In genomic region chr7:100655908-100656674, GRCh38 we compare ENCODE assay signal across 1 cellular context.
TF ChIP-seq lines count a peak whose summit lies in the region.

Gene ACTL6B, minus strand, starts transcription at chr7:100656448. Its CDS starts 94 bp downstream, at chr7:100656354.

TF ChIP-seq in K562, 482 proteins besides CTCF, POLR2A, EP300 and RAD21 (continued from another document and continues in another):
- peak; percentile 98 for TF ChIP-seq ATF6 (CRISPR knock-in tag; IDR thresholded peaks at IDR 0.05)
- no peak for TF ChIP-seq CBX2 (IDR thresholded peaks at IDR 0.05; ENCODE audit: insufficient read depth, low read length, poor library complexity, severe bottlenecking)
- TF ChIP-seq CBX1 (IDR thresholded peaks at IDR 0.05; ENCODE audit: low read depth), result no peak
- TF ChIP-seq THRB (CRISPR knock-in tag; conservative IDR thresholded peaks at IDR 0.05), result no peak
- no peak for TF ChIP-seq TSC22D4 (tag; IDR thresholded peaks at IDR 0.05)
- TF ChIP-seq ZC3H4 (CRISPR knock-in tag; IDR thresholded peaks at IDR 0.05; ENCODE audit: borderline replicate concordance), result peak; percentile 32; the same call in 1 of the 2 replicates
- no peak; the same call in 1 of the 2 replicates for TF ChIP-seq ZNF143 (CRISPR knock-in tag; IDR thresholded peaks at IDR 0.05)
- no peak for TF ChIP-seq ZNF280A (IDR thresholded peaks at IDR 0.05; ENCODE audit: low read depth, partially characterized antibody)
- TF ChIP-seq NKRF (IDR thresholded peaks at IDR 0.05; ENCODE audit: borderline replicate concordance), result no peak
- 0 out of 4 replicates have a peak, but pooled peaks have one; percentile 10 to 32 for TF ChIP-seq ZNF639 (CRISPR knock-in tag; conservative IDR thresholded peaks at IDR 0.05 in 1 of 2, IDR thresholded peaks at IDR 0.05 in 1 of 2)
- peak; percentile 66; the same call in 1 of the 2 replicates for TF ChIP-seq MAX (CRISPR knock-in tag; IDR thresholded peaks at IDR 0.05)
- TF ChIP-seq ZNF717 (CRISPR knock-in tag; IDR thresholded peaks at IDR 0.05), result no peak
- no peak for TF ChIP-seq PHTF2 (CRISPR knock-in tag; IDR thresholded peaks at IDR 0.05)
- no peak for TF ChIP-seq ZNF57 (CRISPR knock-in tag; IDR thresholded peaks at IDR 0.05)
- no peak for TF ChIP-seq MITF (IDR thresholded peaks at IDR 0.05)
- no peak; the same call in 1 of the 2 replicates for TF ChIP-seq TCF3 (CRISPR knock-in tag; IDR thresholded peaks at IDR 0.05)
- TF ChIP-seq THRA (IDR thresholded peaks at IDR 0.05), result no peak
- no peak for TF ChIP-seq ZNF133 (CRISPR knock-in tag; IDR thresholded peaks at IDR 0.05)
- no peak for TF ChIP-seq ATF4 (CRISPR knock-in tag; IDR thresholded peaks at IDR 0.05)
- TF ChIP-seq FOXA1 (IDR thresholded peaks at IDR 0.05; ENCODE audit: borderline replicate concordance), result no peak
- TF ChIP-seq PATZ1 (CRISPR knock-in tag; IDR thresholded peaks at IDR 0.05; ENCODE audit: borderline replicate concordance), result no peak
- no peak for TF ChIP-seq CBFA2T2 (conservative IDR thresholded peaks at IDR 0.05)
- no peak for TF ChIP-seq STAT5A (IDR thresholded peaks at IDR 0.05; ENCODE audit: borderline replicate concordance, low read length)
- no peak; the same call in 1 of the 2 replicates for TF ChIP-seq STAG1 (CRISPR knock-in tag; IDR thresholded peaks at IDR 0.05; ENCODE audit: borderline replicate concordance)
- TF ChIP-seq PCBP1 (IDR thresholded peaks at IDR 0.05; ENCODE audit: low read depth, low read length, poor library complexity, severe bottlenecking), result no peak
- TF ChIP-seq DLX4 (CRISPR knock-in tag; IDR thresholded peaks at IDR 0.05), result no peak
- no peak for TF ChIP-seq MTF1 (CRISPR knock-in tag; IDR thresholded peaks at IDR 0.05; ENCODE audit: borderline replicate concordance)
- no peak for TF ChIP-seq CHCHD3 (CRISPR knock-in tag; IDR thresholded peaks at IDR 0.05)
- no peak for TF ChIP-seq ZFP36 (IDR thresholded peaks at IDR 0.05; ENCODE audit: low read depth, low read length, partially characterized antibody)
- TF ChIP-seq BRF2 (IDR thresholded peaks at IDR 0.05; ENCODE audit: borderline replicate concordance, insufficient read depth, insufficient read length), result no peak
- TF ChIP-seq DMBX1 (CRISPR knock-in tag; IDR thresholded peaks at IDR 0.05; ENCODE audit: borderline replicate concordance), result peak; percentile 74; the same call in 1 of the 2 replicates
- no peak for TF ChIP-seq NFATC3 (IDR thresholded peaks at IDR 0.05)
- TF ChIP-seq ILF3 (IDR thresholded peaks at IDR 0.05; ENCODE audit: borderline replicate concordance), result no peak
- TF ChIP-seq CHD2 (IDR thresholded peaks at IDR 0.05; ENCODE audit: low read depth, low read length), result 0 out of 2 replicates have a peak, but pooled peaks have one; percentile 26
- no peak for TF ChIP-seq MCM2 (IDR thresholded peaks at IDR 0.05; ENCODE audit: low read depth)
- 0 out of 2 replicates have a peak, but pooled peaks have one; percentile 60 for TF ChIP-seq NR1H2 (CRISPR knock-in tag; IDR thresholded peaks at IDR 0.05)
- TF ChIP-seq PHF21A (IDR thresholded peaks at IDR 0.05; ENCODE audit: borderline replicate concordance, low read depth), result no peak
- TF ChIP-seq FOXP1 (CRISPR knock-in tag; IDR thresholded peaks at IDR 0.05), result peak; percentile 99
- no peak for TF ChIP-seq TAF7 (tag; IDR thresholded peaks at IDR 0.05)
- TF ChIP-seq ZFX (CRISPR knock-in tag; IDR thresholded peaks at IDR 0.05), result peak; percentile 31; the same call in 1 of the 2 replicates
- TF ChIP-seq ZNF408 (CRISPR knock-in tag; IDR thresholded peaks at IDR 0.05; ENCODE audit: low read depth), result no peak
- TF ChIP-seq YBX1 (IDR thresholded peaks at IDR 0.05), result no peak
- peak; percentile 74; the same call in 1 of the 2 replicates for TF ChIP-seq HNRNPL (IDR thresholded peaks at IDR 0.05; ENCODE audit: low read depth, low read length)
- TF ChIP-seq RHOXF2B (CRISPR knock-in tag; conservative IDR thresholded peaks at IDR 0.05), result no peak
- no peak for TF ChIP-seq SAFB (IDR thresholded peaks at IDR 0.05; ENCODE audit: borderline replicate concordance, low read depth, low read length)
- TF ChIP-seq MCM7 (IDR thresholded peaks at IDR 0.05), result no peak
- TF ChIP-seq ZSCAN29 (IDR thresholded peaks at IDR 0.05), result no peak
- no peak for TF ChIP-seq ERF (CRISPR knock-in tag; IDR thresholded peaks at IDR 0.05)
- TF ChIP-seq CAMTA2 (CRISPR knock-in tag; conservative IDR thresholded peaks at IDR 0.05), result no peak
- TF ChIP-seq RBM15 (IDR thresholded peaks at IDR 0.05; ENCODE audit: insufficient read depth, low read length), result no peak
- peak; percentile 84; the same call in 1 of the 2 replicates for TF ChIP-seq E2F5 (CRISPR knock-in tag; IDR thresholded peaks at IDR 0.05)
- no peak for TF ChIP-seq SRSF7 (optimal IDR thresholded peaks at IDR 0.05; ENCODE audit: low read depth, low read length)
